8 cellular contexts compared by ENCODE assay signal in genomic region chr9:73153793-73154227, GRCh38. TPM values are rescaled to one million over a fixed set of nuclear protein-coding genes. Genes with fewer than 3 reads are reported as not detected.
DNase-seq lines count a peak whose midpoint lies in the region; TF ChIP-seq lines count a peak whose summit lies in the region.

No MANE protein-coding gene starts in this region.

- H3K4me1 ChIP-seq in Peyer's patch (peaks cover 0 to 10% (median 4%) of the 10 kb centered on the region in 4 donors), parathyroid adenoma (no peaks in the 10 kb centered on the region), adrenal gland (replicated peaks in 1 of 2) (peaks cover 3 to 43% of the 10 kb centered on the region in 2 donors)

- no peaks in the 10 kb centered on the region for H3K9me3 ChIP-seq in Peyer's patch
- H3K9me3 ChIP-seq in parathyroid adenoma (ENCODE audit: control insufficient read depth, low read length), result no peaks in the 10 kb centered on the region
- no peaks in the 10 kb centered on the region for H3K9me3 ChIP-seq in adrenal gland (replicated peaks in 1 of 3)

- H3K9ac ChIP-seq in parathyroid adenoma, result no peak overlapping the region

- TF ChIP-seq CTCF in Peyer's patch (IDR thresholded peaks at IDR 0.05) (no peak), epithelial cell of proximal tubule (conservative IDR thresholded peaks at IDR 0.05; ENCODE audit: low read depth, low read length) (no peak), parathyroid adenoma (IDR thresholded peaks at IDR 0.05) (no peak), adrenal gland (IDR thresholded peaks at IDR 0.05) (no peak)

- H3K36me3 ChIP-seq in Peyer's patch, result no peaks in the 10 kb centered on the region
- H3K36me3 ChIP-seq in parathyroid adenoma (ENCODE audit: control insufficient read depth, insufficient read depth, low read length), result no peaks in the 10 kb centered on the region
- no peaks in the 10 kb centered on the region for H3K36me3 ChIP-seq in adrenal gland (replicated peaks in 1 of 2)

- H3K4me2 ChIP-seq in parathyroid adenoma (ENCODE audit: low read length), result peak overlapping the region; percentile 34

- intact Hi-C loops in adrenal gland (cut with DNase I), result no loop called here

- TF ChIP-seq POLR2A in Peyer's patch (IDR thresholded peaks at IDR 0.05), result no peak
- no peak for TF ChIP-seq POLR2A in adrenal gland (IDR thresholded peaks at IDR 0.05)

- H3K27me3 ChIP-seq in Peyer's patch (no peaks in the 10 kb centered on the region), parathyroid adenoma (ENCODE audit: control insufficient read depth, insufficient read depth, low read length) (no peaks in the 10 kb centered on the region), adrenal gland (no peaks in the 10 kb centered on the region)

- 52 to 63% (median 58%) methylated on average over 4 of the region's 4 CpGs for WGBS in adrenal gland, 4 donors

- H3K79me2 ChIP-seq in parathyroid adenoma, result no peaks in the 10 kb centered on the region

- peak; percentile 71 for DNase-seq in EL
- no peak for DNase-seq in Peyer's patch
- no peak for DNase-seq in epithelial cell of proximal tubule (ENCODE audit: low read depth)
- no peak for DNase-seq in mesenteric fat pad (ENCODE audit: low spot score)
- DNase-seq in NK-92 (lab: John Stamatoyannopoulos, UW; ENCODE audit: unreplicated experiment), result no peak
- DNase-seq in NCI-H2196 treated with DMSO at 0.1 percent for 48 hours (lab: John Stamatoyannopoulos, UW; ENCODE audit: unreplicated experiment), result no peak
- no peak for DNase-seq in adrenal gland

- H3K27ac ChIP-seq in Peyer's patch (peak overlapping the region; percentile 34 to 81 (median 71)), parathyroid adenoma (no peak overlapping the region), adrenal gland (peak overlapping the region in 2 of 5 donors; percentile 10 to 54)

- H2AFZ ChIP-seq in parathyroid adenoma, result no peak overlapping the region

- H3K4me3 ChIP-seq in Peyer's patch (peak overlapping the region in 3 of 4 donors; percentile 18 to 48 (median 40)), epithelial cell of proximal tubule (ENCODE audit: low read depth, low read length) (peak overlapping the region; percentile 83), parathyroid adenoma (ENCODE audit: low read depth, low read length) (peak overlapping the region; percentile 11), adrenal gland (peak overlapping the region in 1 of 4 donors; percentile 50)

RNA-seq across cellular contexts. Expression of gene ANXA1, which starts 2.1 kb away (rescaled TPM):
- total RNA-seq in Peyer's patch (100 to 1,000 TPM in 1 of 4 donors, 10 to 100 TPM in 3; 13.5 to 223 (median 40.3) TPM), epithelial cell of proximal tubule (309 and 383 TPM in 2 replicates), mesenteric fat pad (1,420 TPM), adrenal gland (100 to 1,000 TPM in 1 of 8 donors, 10 to 100 TPM in 7; 30.7 to 103 (median 56.8) TPM)
- 100 to 1,000 TPM in 2 of 3 donors, 10 to 100 TPM in 1; 58.9 to 114 (median 113) TPM for polyA plus RNA-seq in adrenal gland
